ENCODE assay signal across 8 cellular contexts in genomic region chr10:129031233-129032150, GRCh38.
DNase-seq lines count a peak whose midpoint lies in the region; ATAC-seq and TF ChIP-seq lines count a peak whose summit lies in the region.

No MANE protein-coding gene starts in this region.

- H3K36me3 ChIP-seq in BLaER1 (no peaks in the 10 kb centered on the region), mesenchymal stem cell (ENCODE audit: control insufficient read depth in 1 of 2, insufficient read depth in 2 of 2, low read depth in 1 of 2, low read length in 2 of 2) (no peaks in the 10 kb centered on the region)

- H3K79me1 ChIP-seq in mesenchymal stem cell (replicated peaks; ENCODE audit: low read length, poor library complexity, severe bottlenecking), result no peaks in the 10 kb centered on the region

- H3K4me3 ChIP-seq in BLaER1, result no peak overlapping the region
- no peak overlapping the region for H3K4me3 ChIP-seq in LNCaP clone FGC (ENCODE audit: low read depth, low read length)
- no peak overlapping the region for H3K4me3 ChIP-seq in dorsolateral prefrontal cortex
- H3K4me3 ChIP-seq in mesenchymal stem cell (ENCODE audit: insufficient read depth in 1 of 2, low read depth in 1 of 2, low read length in 2 of 2), result no peak overlapping the region

- intact Hi-C loops in dorsolateral prefrontal cortex (cut with DNase I), result loop anchor here in 1 of 2 donors (5.0 kb wide), 1 partner anchor 941 kb away; no protein-coding TSS in a partner anchor

- H4K8ac ChIP-seq in mesenchymal stem cell (ENCODE audit: low read length), result no peak overlapping the region

- H2AK5ac ChIP-seq in mesenchymal stem cell (ENCODE audit: low read length, severe bottlenecking), result no peak overlapping the region

- H3K27me3 ChIP-seq in BLaER1 (no peaks in the 10 kb centered on the region), dorsolateral prefrontal cortex (peaks cover 8 to 98% (median 87%) of the 10 kb centered on the region in 45 donors), mesenchymal stem cell (ENCODE audit: control insufficient read depth in 1 of 2, insufficient read depth in 1 of 2, low read length in 2 of 2) (peaks cover 14 to 18% of the 10 kb centered on the region in 2 experiments)

- no peaks in the 10 kb centered on the region for H3K9me3 ChIP-seq in BLaER1
- no peaks in the 10 kb centered on the region for H3K9me3 ChIP-seq in mesenchymal stem cell (ENCODE audit: control insufficient read depth, low read length)

- H2AFZ ChIP-seq in mesenchymal stem cell (ENCODE audit: low read depth, low read length), result no peak overlapping the region

- H4K20me1 ChIP-seq in BLaER1, result no peaks in the 10 kb centered on the region

- H3K4me2 ChIP-seq in BLaER1, result peak overlapping the region; percentile 47
- no peak overlapping the region for H3K4me2 ChIP-seq in mesenchymal stem cell (ENCODE audit: low read length, poor library complexity, severe bottlenecking)

- no peak overlapping the region for H3K23ac ChIP-seq in mesenchymal stem cell (ENCODE audit: low read length in 2 of 2)

- no peak overlapping the region for H3K9ac ChIP-seq in BLaER1
- no peak overlapping the region for H3K9ac ChIP-seq in mesenchymal stem cell (ENCODE audit: low read length)

- peak; percentile 84 for ATAC-seq in GM19351 (IDR thresholded peaks at IDR 0.05; ENCODE audit: unreplicated experiment)

- H3K4ac ChIP-seq in mesenchymal stem cell (ENCODE audit: low read depth in 1 of 2, low read length in 2 of 2), result no peak overlapping the region

- H3K27ac ChIP-seq in BLaER1, result no peak overlapping the region
- no peak overlapping the region for H3K27ac ChIP-seq in dorsolateral prefrontal cortex
- no peak overlapping the region for H3K27ac ChIP-seq in mesenchymal stem cell (ENCODE audit: low read length, poor library complexity, severe bottlenecking)

- no peak overlapping the region for H3K18ac ChIP-seq in mesenchymal stem cell (ENCODE audit: low read depth in 1 of 2, low read length in 2 of 2)

- H2BK15ac ChIP-seq in mesenchymal stem cell (ENCODE audit: low read depth, poor library complexity, severe bottlenecking), result no peak overlapping the region

- H2BK12ac ChIP-seq in mesenchymal stem cell (ENCODE audit: low read length in 2 of 2), result no peak overlapping the region

- H4K91ac ChIP-seq in mesenchymal stem cell (ENCODE audit: low read length), result no peak overlapping the region

- H2BK120ac ChIP-seq in mesenchymal stem cell (ENCODE audit: low read depth, low read length), result no peak overlapping the region

- H3K4me1 ChIP-seq in BLaER1 (peaks cover 46% of the 10 kb centered on the region), mesenchymal stem cell (ENCODE audit: control insufficient read depth, insufficient read depth, low read depth, low read length) (peaks cover 7% of the 10 kb centered on the region)

- DNase-seq in LNCaP clone FGC (ENCODE audit: low read depth) (peak; percentile 46), dorsolateral prefrontal cortex (peak in 4 of 10 donors; percentile 11 to 62 (median 30)), mesenchymal stem cell (peak; percentile 38), stromal cell of bone marrow (ENCODE audit: low read depth) (peak; percentile 22), GOT3 (lab: John Stamatoyannopoulos, UW) (no peak)
- peak; percentile 63 for DNase-seq in activated CD4-positive, CD25-positive, alpha-beta regulatory T cell treated with anti-CD3 and anti-CD28 coated beads, Interleukin-2, amount 50 U/mL, for 72 hours

- H3K14ac ChIP-seq in mesenchymal stem cell (ENCODE audit: low read length in 2 of 2), result no peak overlapping the region

- no peak overlapping the region for H2BK5ac ChIP-seq in mesenchymal stem cell (ENCODE audit: low read depth, low read length, poor library complexity, severe bottlenecking)

- TF ChIP-seq CTCF in LNCaP clone FGC (IDR thresholded peaks at IDR 0.05; ENCODE audit: control insufficient read depth, extremely low read depth, insufficient read depth) (peak; percentile 95), dorsolateral prefrontal cortex (IDR thresholded peaks at IDR 0.05 in 54 of 56, conservative IDR thresholded peaks at IDR 0.05 in 2 of 56; ENCODE audit: low read depth in 1 of 56, partially characterized antibody in 56 of 56) (peak; percentile 25 to 89 (median 78))

- 37% methylated on average over 17 of the region's 18 CpGs for WGBS in mesenchymal stem cell
